ENCODE assay signal across 7 cellular contexts in the genomic region with DNA sequence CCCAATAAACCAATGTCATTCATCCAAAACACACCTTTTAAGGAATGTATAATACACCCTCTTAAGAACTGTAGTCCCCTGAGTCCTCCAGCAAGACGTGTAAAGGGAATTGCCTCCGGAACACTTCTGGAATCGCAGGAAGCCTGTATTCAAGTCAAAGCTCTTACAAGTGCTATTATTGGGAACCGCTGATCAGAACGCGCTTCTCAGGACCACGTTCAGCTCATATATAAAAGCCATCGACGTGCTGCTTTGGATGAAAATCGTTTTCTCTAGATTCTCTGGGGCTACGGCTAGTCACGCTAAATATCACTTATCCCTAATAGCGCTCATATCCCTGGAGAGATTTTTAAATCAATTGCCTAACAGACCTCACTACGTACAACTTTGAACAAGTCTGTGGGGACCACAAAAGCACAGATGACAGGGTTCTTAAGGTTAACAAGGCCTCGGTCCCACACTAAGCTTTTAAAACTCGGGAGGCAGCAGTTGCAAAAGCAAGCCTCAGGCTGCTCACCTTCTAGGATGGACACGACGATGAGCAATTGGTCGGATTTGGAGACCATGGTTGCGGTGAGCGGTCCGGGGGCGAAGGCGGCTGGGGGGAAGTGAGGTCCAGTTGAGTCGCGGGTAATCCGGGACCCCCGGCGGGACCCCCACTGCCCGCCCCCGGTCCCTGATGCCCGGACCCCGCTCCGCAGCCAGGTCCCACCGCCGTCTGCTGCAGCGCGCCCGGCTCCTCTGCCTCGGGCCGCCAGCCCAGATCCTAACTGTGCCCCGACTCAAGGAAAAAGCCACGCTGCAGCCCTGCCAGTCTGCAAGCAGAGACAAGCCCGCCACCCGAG. TPM values are rescaled to one million over a fixed set of nuclear protein-coding genes. Genes with fewer than 3 reads are reported as not detected.
DNase-seq lines count a peak whose midpoint lies in the region; ATAC-seq and TF ChIP-seq lines count a peak whose summit lies in the region.

No MANE protein-coding gene starts in this region.

- H3K4me1 ChIP-seq in mucosa of rectum (ENCODE audit: control insufficient read depth in 2 of 2, insufficient read depth in 2 of 2, low read length in 2 of 2), result peaks cover 0 to 7% of the 10 kb centered on the region in 2 donors

- H3K36me3 ChIP-seq in mucosa of rectum (ENCODE audit: control insufficient read depth in 2 of 2, insufficient read depth in 2 of 2, low read length in 2 of 2), result peaks cover 0 to under 1% of the 10 kb centered on the region in 2 donors

- H3K27ac ChIP-seq in mucosa of rectum (ENCODE audit: low read depth in 2 of 2, low read length in 2 of 2), result peak overlapping the region; percentile 88 to 92

- no peaks in the 10 kb centered on the region for H3K27me3 ChIP-seq in mucosa of rectum (ENCODE audit: control insufficient read depth in 2 of 2, insufficient read depth in 2 of 2, low read length in 2 of 2)

- H3K9me3 ChIP-seq in mucosa of rectum (ENCODE audit: control insufficient read depth in 2 of 2, low read length in 2 of 2), result no peaks in the 10 kb centered on the region

- DNase-seq in DMS79 treated with DMSO at 0.1 percent for 48 hours (lab: John Stamatoyannopoulos, UW), result peak; percentile 34
- no peak for DNase-seq in effector CD4-positive, alpha-beta T cell

- peak overlapping the region; percentile 79 to 88 for H3K9ac ChIP-seq in mucosa of rectum (ENCODE audit: low read depth in 1 of 2, low read length in 2 of 2)

- peak overlapping the region; percentile 84 to 95 for H3K4me3 ChIP-seq in mucosa of rectum (ENCODE audit: low read length in 2 of 2)

- ATAC-seq in GM19452 (IDR thresholded peaks at IDR 0.05; ENCODE audit: unreplicated experiment) (peak; percentile 14), HG03442 (IDR thresholded peaks at IDR 0.05; ENCODE audit: unreplicated experiment) (peak; percentile 14), SK-N-SH treated with all-trans-retinoic acid at 6 μM for 48 hours (peak; percentile 54), esophagus mucosa (peak; percentile 5)

TF ChIP-seq in SK-N-SH treated with all-trans-retinoic acid at 6 μM for 48 hours, 23 proteins besides CTCF, POLR2A, EP300 and RAD21:
- TF ChIP-seq TSHZ2 (CRISPR knock-in tag; IDR thresholded peaks at IDR 0.05), result no peak
- no peak for TF ChIP-seq ISL1 (CRISPR knock-in tag; IDR thresholded peaks at IDR 0.05)
- TF ChIP-seq ARNTL (CRISPR knock-in tag; IDR thresholded peaks at IDR 0.05; ENCODE audit: borderline replicate concordance, low read depth), result no peak

RNA-seq across cellular contexts. Expression of gene CEP120, which starts 0.5 kb away (rescaled TPM):
- 9.5 TPM for total RNA-seq in esophagus mucosa
